Comparison of ENCODE assay signal across 31 cellular contexts in the genomic region with DNA sequence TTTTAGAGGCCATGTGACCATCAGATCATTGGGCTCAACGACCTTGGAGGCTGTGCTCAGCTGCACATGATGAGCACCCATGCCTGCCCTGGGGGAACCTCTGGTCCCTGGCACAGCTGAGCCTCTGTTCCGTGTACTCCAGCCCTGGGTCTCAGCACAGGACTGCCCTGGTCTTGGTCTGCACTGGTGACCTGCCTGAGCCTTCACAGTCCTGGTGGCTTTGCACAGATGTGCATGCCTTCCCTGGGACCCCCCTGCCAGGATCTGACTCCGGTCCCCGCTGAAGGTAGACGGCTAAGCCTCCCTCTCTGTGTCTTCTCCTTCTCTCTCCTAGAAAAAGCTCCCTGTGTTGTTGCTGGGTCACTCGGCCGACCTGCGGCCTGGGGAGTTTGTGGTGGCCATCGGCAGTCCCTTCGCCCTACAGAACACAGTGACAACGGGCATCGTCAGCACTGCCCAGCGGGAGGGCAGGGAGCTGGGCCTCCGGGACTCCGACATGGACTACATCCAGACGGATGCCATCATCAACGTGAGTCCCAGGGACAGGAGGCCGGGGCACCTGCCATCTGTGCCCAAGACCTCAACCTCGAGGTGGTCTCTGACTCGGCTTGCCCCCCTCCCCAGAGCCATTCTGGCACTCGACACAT. TPM values are rescaled to one million over a fixed set of nuclear protein-coding genes. Genes with fewer than 3 reads are reported as not detected.
DNase-seq lines count a peak whose midpoint lies in the region; ATAC-seq and TF ChIP-seq lines count a peak whose summit lies in the region.
"Had no signal": no experiment of that assay in that cellular context is flagged by ENCODE, and none has a peak within 500 bp of the region (broad histone marks: within the 10 kb centered on the region; RNA-seq: fewer than 3 reads in every experiment).

No MANE protein-coding gene starts in this region.

- H3K9me3 Mint-ChIP-seq in endothelial cell (ENCODE audit: unreplicated experiment): no peaks in the 10 kb centered on the region
- H3K9me3 Mint-ChIP-seq in T-helper 2 cell treated with Interferon-gamma antibody and Interleukin-4, amounts not matched to agents 5 μg/mL and 100 μg/mL, for 36 hours: peaks cover 7% of the 10 kb centered on the region
- H3K9me3 Mint-ChIP-seq: activated T-cell treated with anti-CD3 and anti-CD28 coated beads, Interleukin-2, amount 50 U/mL, for 24 hours; CD4-positive, CD25-positive, alpha-beta regulatory T cell had no signal

- no peaks in the 10 kb centered on the region for H3K79me2 ChIP-seq in osteoblast (ENCODE audit: insufficient read depth, low read length)

- no peak overlapping the region for H3K27ac Mint-ChIP-seq in endothelial cell (ENCODE audit: unreplicated experiment)
- no peak overlapping the region for H3K27ac Mint-ChIP-seq in T-helper 2 cell treated with Interferon-gamma antibody and Interleukin-4, amounts not matched to agents 5 μg/mL and 100 μg/mL, for 36 hours
- H3K27ac Mint-ChIP-seq: activated CD4-positive, alpha-beta T cell treated with anti-CD3 and anti-CD28 coated beads, Interleukin-2, amount 10 ng/mL, durations not matched to agents 7 days and 5 days; activated naive CD8-positive, alpha-beta T cell; activated T-cell treated with anti-CD3 and anti-CD28 coated beads, Interleukin-2, amount 50 U/mL, for 24 hours; CD4-positive, CD25-positive, alpha-beta regulatory T cell; naive thymus-derived CD8-positive, alpha-beta T cell had no signal

- H3K4me1 Mint-ChIP-seq in endothelial cell (ENCODE audit: unreplicated experiment): no peaks in the 10 kb centered on the region
- no peaks in the 10 kb centered on the region for H3K4me1 Mint-ChIP-seq in T-helper 2 cell treated with Interferon-gamma antibody and Interleukin-4, amounts not matched to agents 5 μg/mL and 100 μg/mL, for 36 hours (ENCODE audit: low read depth)
- H3K4me1 Mint-ChIP-seq: activated CD4-positive, alpha-beta T cell treated with anti-CD3 and anti-CD28 coated beads, Interleukin-2, amount 10 ng/mL, durations not matched to agents 7 days and 5 days; CD4-positive, CD25-positive, alpha-beta regulatory T cell had no signal

- H3K27ac ChIP-seq in right atrium auricular region (no peak overlapping the region), osteoblast (ENCODE audit: low read depth, low read length) (no peak overlapping the region), aorta (ENCODE audit: low read depth in 1 of 2, low read length in 2 of 2) (no peak overlapping the region)
- H3K27ac ChIP-seq: colonic mucosa, epithelial cell of prostate, GM23248, VCaP had no signal

- H3K27me3 ChIP-seq in right atrium auricular region (no peaks in the 10 kb centered on the region), osteoblast (ENCODE audit: insufficient read depth, low read length) (no peaks in the 10 kb centered on the region), aorta (ENCODE audit: control insufficient read depth in 1 of 2, insufficient read depth in 2 of 2, low read length in 1 of 2) (no peaks in the 10 kb centered on the region)
- H3K27me3 ChIP-seq: colonic mucosa had no signal

- no peak overlapping the region for H3K4me3 ChIP-seq in right atrium auricular region
- no peak overlapping the region for H3K4me3 ChIP-seq in osteoblast (ENCODE audit: insufficient read depth, low read length)
- H3K4me3 ChIP-seq in aorta (ENCODE audit: low read length in 2 of 2): no peak overlapping the region
- H3K4me3 ChIP-seq: colonic mucosa, GM23248 had no signal

- H3K4me3 Mint-ChIP-seq in endothelial cell (ENCODE audit: unreplicated experiment): no peak overlapping the region
- H3K4me3 Mint-ChIP-seq in T-helper 2 cell treated with Interferon-gamma antibody and Interleukin-4, amounts not matched to agents 5 μg/mL and 100 μg/mL, for 36 hours: no peak overlapping the region
- H3K4me3 Mint-ChIP-seq: activated CD4-positive, alpha-beta T cell treated with anti-CD3 and anti-CD28 coated beads, Interleukin-2, amount 10 ng/mL, durations not matched to agents 7 days and 5 days; activated naive CD8-positive, alpha-beta T cell; activated T-cell treated with anti-CD3 and anti-CD28 coated beads, Interleukin-2, amount 50 U/mL, for 24 hours; CD4-positive, CD25-positive, alpha-beta regulatory T cell; naive thymus-derived CD8-positive, alpha-beta T cell had no signal

- peak; percentile 27 for DNase-seq in Right ventricle myocardium superior
- no peak for DNase-seq in right atrium auricular region (ENCODE audit: low spot score)
- peak; percentile 12 for DNase-seq in left ventricle myocardium superior
- peak; percentile 29 for DNase-seq in osteoblast (ENCODE audit: insufficient read length, low spot score, missing footprints)
- peak; percentile 27 to 65 for DNase-seq in aorta
- DNase-seq in endothelial cell (ENCODE audit: low spot score): no peak
- no peak for DNase-seq in T-helper 2 cell treated with Interferon-gamma antibody and Interleukin-4, amounts not matched to agents 5 μg/mL and 100 μg/mL, for 36 hours (ENCODE audit: low spot score)
- DNase-seq in activated CD4-positive, alpha-beta T cell treated with anti-CD3 and anti-CD28 coated beads for 48 hours: no peak
- DNase-seq: 8988T; activated CD4-positive, alpha-beta T cell treated with anti-CD3 and anti-CD28 coated beads, Interleukin-2, amount 10 ng/mL, durations not matched to agents 7 days and 5 days; activated effector memory CD4-positive, alpha-beta T cell treated with anti-CD3 and anti-CD28 coated beads, Interleukin-2, amount 50 U/mL, for 16 hours; activated T-cell treated with anti-CD3 and anti-CD28 coated beads, Interleukin-2, amount 50 U/mL, for 24 hours; anterior cingulate cortex; CD4-positive, CD25-positive, alpha-beta regulatory T cell; colonic mucosa; effector CD4-positive, alpha-beta T cell; GM23248; midbrain; MV-4-11; NCI-H1436; NCI-H2081 treated with DMSO at 0.1 percent for 48 hours; NCI-H226; NCI-H69; stimulated activated CD8-positive, alpha-beta memory T cell treated with anti-CD3 and anti-CD28 coated beads, Interleukin-4, amount 100 ng/mL, for 48 hours; SW 1271; T-helper 9 cell; trophoblast cell had no signal

- H4K20me1 ChIP-seq in osteoblast (ENCODE audit: insufficient read depth, low read length): no peaks in the 10 kb centered on the region

- ATAC-seq in Right ventricle myocardium superior (ENCODE audit: poor library complexity) (no peak), left ventricle myocardium superior (no peak), aorta (ENCODE audit: low FRiP score) (no peak)
- ATAC-seq: naive thymus-derived CD8-positive, alpha-beta T cell had no signal

- no peaks in the 10 kb centered on the region for H3K9me3 ChIP-seq in right atrium auricular region
- no peaks in the 10 kb centered on the region for H3K9me3 ChIP-seq in osteoblast (ENCODE audit: low read depth, low read length)
- no peaks in the 10 kb centered on the region for H3K9me3 ChIP-seq in aorta (ENCODE audit: control insufficient read depth, low read length)
- H3K9me3 ChIP-seq: colonic mucosa had no signal

- H3K36me3 Mint-ChIP-seq in endothelial cell (ENCODE audit: low read depth, unreplicated experiment): no peaks in the 10 kb centered on the region
- H3K36me3 Mint-ChIP-seq in T-helper 2 cell treated with Interferon-gamma antibody and Interleukin-4, amounts not matched to agents 5 μg/mL and 100 μg/mL, for 36 hours (ENCODE audit: low read depth): no peaks in the 10 kb centered on the region
- H3K36me3 Mint-ChIP-seq: activated naive CD8-positive, alpha-beta T cell; CD4-positive, CD25-positive, alpha-beta regulatory T cell had no signal

- TF ChIP-seq CTCF in right atrium auricular region (IDR thresholded peaks at IDR 0.05): no peak
- TF ChIP-seq CTCF in osteoblast (IDR thresholded peaks at IDR 0.05; ENCODE audit: extremely low read depth, low read depth, low read length): no peak
- TF ChIP-seq CTCF in endothelial cell (IDR thresholded peaks at IDR 0.05; ENCODE audit: unreplicated experiment): no peak

- 88 to 90% methylated on average over 21 of the region's 21 CpGs for WGBS in aorta, 2 donors

- no peak overlapping the region for H2AFZ ChIP-seq in osteoblast (ENCODE audit: low read length)
- H2AFZ ChIP-seq: GM23248 had no signal

- peaks cover 6% of the 10 kb centered on the region for H3K27me3 Mint-ChIP-seq in endothelial cell (ENCODE audit: unreplicated experiment)
- H3K27me3 Mint-ChIP-seq in T-helper 2 cell treated with Interferon-gamma antibody and Interleukin-4, amounts not matched to agents 5 μg/mL and 100 μg/mL, for 36 hours (ENCODE audit: low read depth): no peaks in the 10 kb centered on the region
- H3K27me3 Mint-ChIP-seq: activated CD4-positive, alpha-beta T cell treated with anti-CD3 and anti-CD28 coated beads, Interleukin-2, amount 10 ng/mL, durations not matched to agents 7 days and 5 days; activated naive CD8-positive, alpha-beta T cell; activated T-cell treated with anti-CD3 and anti-CD28 coated beads, Interleukin-2, amount 50 U/mL, for 24 hours; CD4-positive, CD25-positive, alpha-beta regulatory T cell had no signal

- H3K36me3 ChIP-seq in right atrium auricular region (peaks cover 17% of the 10 kb centered on the region), osteoblast (ENCODE audit: insufficient read depth, low read length) (no peaks in the 10 kb centered on the region), aorta (ENCODE audit: control insufficient read depth in 1 of 2, insufficient read depth in 2 of 2, low read length in 1 of 2) (no peaks in the 10 kb centered on the region)
- H3K36me3 ChIP-seq: colonic mucosa had no signal

- intact Hi-C loops in Right ventricle myocardium superior (cut with DNase I) (no loop called here), left ventricle myocardium superior (cut with micrococcal nuclease) (no loop called here), aorta (cut with DNase I) (no loop called here)

- H3K4me2 ChIP-seq in osteoblast (ENCODE audit: insufficient read depth, low read length): no peak overlapping the region

- peaks cover 0 to 4% of the 10 kb centered on the region in 2 donors for H3K4me1 ChIP-seq in right atrium auricular region
- H3K4me1 ChIP-seq in osteoblast (ENCODE audit: insufficient read depth, low read length): no peaks in the 10 kb centered on the region
- no peaks in the 10 kb centered on the region for H3K4me1 ChIP-seq in aorta (ENCODE audit: control insufficient read depth in 1 of 2, insufficient read depth in 2 of 2, low read length in 2 of 2)
- H3K4me1 ChIP-seq: colonic mucosa had no signal

RNA-seq across cellular contexts. Expression of a gene that starts 21.6 kb away (rescaled TPM):
- total RNA-seq in Right ventricle myocardium superior (123 TPM), right atrium auricular region (100 to 1,000 TPM in 1 of 2 donors, 10 to 100 TPM in 1; 33.8 to 124 TPM), left ventricle myocardium superior (95.6 TPM), osteoblast (4.0 and 11.5 TPM in 2 replicates), aorta (100 to 1,000 TPM in 1 of 2 donors, 10 to 100 TPM in 1; 31.8 to 129 TPM), endothelial cell (ENCODE audit: unreplicated experiment) (1.7 TPM)
- 1 to 10 TPM; 1.1 to 5.2 TPM for polyA plus RNA-seq in aorta
- total RNA-seq: activated CD4-positive, alpha-beta T cell treated with anti-CD3 and anti-CD28 coated beads, Interleukin-2, amount 10 ng/mL, durations not matched to agents 7 days and 5 days; CD4-positive, CD25-positive, alpha-beta regulatory T cell; naive thymus-derived CD8-positive, alpha-beta T cell had no signal
- polyA plus RNA-seq: CD4-positive, CD25-positive, alpha-beta regulatory T cell; naive thymus-derived CD8-positive, alpha-beta T cell had no signal

Comparison
In these comparisons a context has a peak if more than half of its experiments do, and no peak if none do; other contexts are left out.
1. DNase-seq: peak in Right ventricle myocardium superior (single experiment), left ventricle myocardium superior (single experiment), osteoblast (single experiment) and aorta (2 of 2); none in right atrium auricular region (single experiment), endothelial cell (single experiment), T-helper 2 cell treated with Interferon-gamma antibody and Interleukin-4, amounts not matched to agents 5 μg/mL and 100 μg/mL, for 36 hours (single experiment) and activated CD4-positive, alpha-beta T cell treated with anti-CD3 and anti-CD28 coated beads for 48 hours (single experiment).